5 cellular contexts compared by ENCODE assay signal in the genomic region with DNA sequence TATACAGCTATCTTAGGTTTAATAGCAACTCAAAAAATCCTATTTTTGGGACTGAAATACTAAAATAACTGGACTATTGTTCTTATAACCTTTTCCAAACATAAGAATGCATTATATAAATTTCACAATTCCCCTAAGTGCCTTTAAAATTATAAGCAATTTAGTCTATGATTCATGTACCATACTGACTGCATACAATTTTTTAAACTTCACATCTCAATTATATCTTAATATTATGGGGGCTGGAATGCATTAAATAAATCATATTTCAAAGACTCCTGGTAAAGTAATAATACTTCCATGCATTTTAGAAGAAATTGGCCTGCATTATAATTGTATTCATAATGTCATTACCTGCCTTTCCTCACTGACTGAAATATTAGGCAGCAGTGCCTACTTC.
"Had no signal": no experiment of that assay in that cellular context is flagged by ENCODE, and none has a peak within 500 bp of the region (broad histone marks: within the 10 kb centered on the region; RNA-seq: fewer than 3 reads in every experiment).

No MANE protein-coding gene starts in this region.

- H3K9me3 Mint-ChIP-seq: H9, HFFc6 had no signal

- H3K4me2 ChIP-seq: GM23338 had no signal

- H2AFZ ChIP-seq: GM23338 had no signal

- H3K27me3 Mint-ChIP-seq: IgD-negative memory B cell had no signal

- H3K4me3 ChIP-seq: GM23338 had no signal

- DNase-seq: H9, HFFc6 had no signal

- H3K27ac ChIP-seq: HL-60 had no signal

- H3K27ac Mint-ChIP-seq: GM23338, H9, HFFc6, IgD-negative memory B cell had no signal

- H3K4me3 Mint-ChIP-seq: GM23338, H9, HFFc6, IgD-negative memory B cell had no signal
